7 cellular contexts compared by ENCODE assay signal in genomic region chr10:33116293-33116697, GRCh38.
DNase-seq lines count a peak whose midpoint lies in the region; ATAC-seq and TF ChIP-seq lines count a peak whose summit lies in the region.

No MANE protein-coding gene starts in this region.

- H3K9me3 Mint-ChIP-seq in activated CD8-positive, alpha-beta T cell treated with anti-CD3 and anti-CD28 coated beads, Interleukin-2, amount 10 ng/mL, durations not matched to agents 7 days and 5 days (ENCODE audit: insufficient read depth): no peaks in the 10 kb centered on the region

- no peak overlapping the region for H3K4me3 ChIP-seq in testis

- no peaks in the 10 kb centered on the region for H3K27me3 Mint-ChIP-seq in activated CD8-positive, alpha-beta T cell treated with anti-CD3 and anti-CD28 coated beads, Interleukin-2, amount 10 ng/mL, durations not matched to agents 7 days and 5 days (ENCODE audit: low read depth)

- H3K27ac ChIP-seq in testis: no peak overlapping the region

- H3K36me3 ChIP-seq in testis (ENCODE audit: low read depth, missing control alignments): no peaks in the 10 kb centered on the region

- H3K4me1 Mint-ChIP-seq in activated CD8-positive, alpha-beta T cell treated with anti-CD3 and anti-CD28 coated beads, Interleukin-2, amount 10 ng/mL, durations not matched to agents 7 days and 5 days (ENCODE audit: low read depth): peaks cover 44% of the 10 kb centered on the region

- 33 to 35% methylated on average over 5 of the region's 5 CpGs for WGBS in testis, 2 donors

- no peak overlapping the region for H3K4me3 Mint-ChIP-seq in activated CD8-positive, alpha-beta T cell treated with anti-CD3 and anti-CD28 coated beads, Interleukin-2, amount 10 ng/mL, durations not matched to agents 7 days and 5 days

- DNase-seq in Daoy (ENCODE audit: low read depth) (peak; percentile 77), iPS-NIHi11 (ENCODE audit: low spot score) (peak; percentile 47), testis (peak; percentile 78)
- DNase-seq in activated CD8-positive, alpha-beta T cell treated with anti-CD3 and anti-CD28 coated beads, Interleukin-2, amount 10 ng/mL, durations not matched to agents 7 days and 5 days: peak; percentile 39

- POLR2A ChIA-PET in activated CD8-positive, alpha-beta T cell treated with anti-CD3 and anti-CD28 coated beads, Interleukin-2, amount 10 ng/mL, durations not matched to agents 7 days and 5 days (lab: Charles Lee): no interaction called here

- peaks cover 7% of the 10 kb centered on the region for H3K36me3 Mint-ChIP-seq in activated CD8-positive, alpha-beta T cell treated with anti-CD3 and anti-CD28 coated beads, Interleukin-2, amount 10 ng/mL, durations not matched to agents 7 days and 5 days (ENCODE audit: low read depth)

- CTCF ChIA-PET in activated CD8-positive, alpha-beta T cell treated with anti-CD3 and anti-CD28 coated beads, Interleukin-2, amount 10 ng/mL, durations not matched to agents 7 days and 5 days (lab: Charles Lee): interaction anchor here (0.7 to 3.3 kb wide), 19 partner anchors 10 to 673 kb away, joined by 3 to 14 read pairs (median 7); no protein-coding TSS in a partner anchor

- peak; percentile 34 to 52 (median 36) for TF ChIP-seq CTCF in testis (IDR thresholded peaks at IDR 0.05)

- no peak for ATAC-seq in activated CD8-positive, alpha-beta T cell treated with anti-CD3 and anti-CD28 coated beads, Interleukin-2, amount 10 ng/mL, durations not matched to agents 7 days and 5 days
- no peak for ATAC-seq in GM19397 (IDR thresholded peaks at IDR 0.05; ENCODE audit: unreplicated experiment)
- ATAC-seq in HG02610 (IDR thresholded peaks at IDR 0.05; ENCODE audit: unreplicated experiment): no peak

- TF ChIP-seq EP300 in Ishikawa (IDR thresholded peaks at IDR 0.05; ENCODE audit: borderline replicate concordance): no peak

- TF ChIP-seq POLR2A in testis (IDR thresholded peaks at IDR 0.05): no peak

- H3K27ac Mint-ChIP-seq in activated CD8-positive, alpha-beta T cell treated with anti-CD3 and anti-CD28 coated beads, Interleukin-2, amount 10 ng/mL, durations not matched to agents 7 days and 5 days: peak overlapping the region; percentile 26

- H3K4me1 ChIP-seq in testis: peaks cover 15% of the 10 kb centered on the region

- H3K9me3 ChIP-seq in testis: no peaks in the 10 kb centered on the region

- peak; percentile 69 for TF ChIP-seq RAD21 in Ishikawa (IDR thresholded peaks at IDR 0.05; ENCODE audit: low read depth)

- intact Hi-C loops in testis (cut with DNase I; ENCODE audit: low total_unique reads): no loop called here

- no peaks in the 10 kb centered on the region for H3K27me3 ChIP-seq in testis

TF ChIP-seq in Ishikawa, 13 proteins besides CTCF, POLR2A, EP300 and RAD21:
- TF ChIP-seq MAX (IDR thresholded peaks at IDR 0.05) (no peak), YY1 (IDR thresholded peaks at IDR 0.05; ENCODE audit: low read depth) (no peak), CEBPB (IDR thresholded peaks at IDR 0.05) (no peak), REST (IDR thresholded peaks at IDR 0.05; ENCODE audit: low read depth) (no peak), ZBTB7A (IDR thresholded peaks at IDR 0.05; ENCODE audit: low read depth) (no peak), TCF12 (IDR thresholded peaks at IDR 0.05; ENCODE audit: low read depth) (no peak), USF1 (IDR thresholded peaks at IDR 0.05) (no peak), CREB1 (IDR thresholded peaks at IDR 0.05; ENCODE audit: low read depth) (no peak), FOXM1 (IDR thresholded peaks at IDR 0.05; ENCODE audit: borderline replicate concordance, low read depth) (no peak), NFIC (IDR thresholded peaks at IDR 0.05) (no peak), TAF1 (IDR thresholded peaks at IDR 0.05; ENCODE audit: low read depth) (no peak), EGR1 (IDR thresholded peaks at IDR 0.05) (no peak), TEAD4 (IDR thresholded peaks at IDR 0.05) (no peak)
